In genomic region chr10:70558871-70559810, GRCh38 we compare ENCODE assay signal across 8 cellular contexts. TPM values are rescaled to one million over a fixed set of nuclear protein-coding genes. Genes with fewer than 3 reads are reported as not detected.
DNase-seq lines count a peak whose midpoint lies in the region; ATAC-seq and TF ChIP-seq lines count a peak whose summit lies in the region.

No MANE protein-coding gene starts in this region.

- H3K79me2 ChIP-seq in Karpas-422 (ENCODE audit: low read length) = 0 out of 2 replicates have a peak, but pooled peaks cover 4% of the 10 kb centered on the region

- CTCF ChIA-PET in AG04450 (lab: Charles Lee) = interaction anchor here (0.6 to 5.3 kb wide), 22 partner anchors 9 to 325 kb away, joined by 3 to 59 read pairs (median 4); no protein-coding TSS in a partner anchor

- peak overlapping the region; percentile 21 for H3K27ac ChIP-seq in AG04450 (ENCODE audit: low read depth, low read length)
- no peak overlapping the region for H3K27ac ChIP-seq in Karpas-422 (ENCODE audit: low read length)

- no peaks in the 10 kb centered on the region for H3K9me2 ChIP-seq in Karpas-422 (replicated peaks; ENCODE audit: insufficient read depth, low read length)

- H3K27ac Mint-ChIP-seq in central memory CD8-positive, alpha-beta T cell (ENCODE audit: low read depth) = peak overlapping the region; percentile 24

- TF ChIP-seq CTCF in AG04450 (IDR thresholded peaks at IDR 0.05; ENCODE audit: low read depth, low read length) = peak; percentile 61

- H3K4me3 Mint-ChIP-seq in central memory CD8-positive, alpha-beta T cell = peak overlapping the region; percentile 71

- 0 out of 2 replicates have a peak, but pooled peaks cover 4% of the 10 kb centered on the region for H4K20me1 ChIP-seq in Karpas-422 (ENCODE audit: insufficient read depth, low read depth, low read length)

- H3K4me1 ChIP-seq in Karpas-422 (ENCODE audit: low read length) = peaks cover 16% of the 10 kb centered on the region

- H3K4me2 ChIP-seq in Karpas-422 (ENCODE audit: low read depth, low read length, poor library complexity, severe bottlenecking) = no peak overlapping the region

- H3K4me1 Mint-ChIP-seq in central memory CD8-positive, alpha-beta T cell = peaks cover 46% of the 10 kb centered on the region

- H3K9ac ChIP-seq in Karpas-422 (ENCODE audit: low read length) = no peak overlapping the region

- no peaks in the 10 kb centered on the region for H3K9me3 Mint-ChIP-seq in central memory CD8-positive, alpha-beta T cell

- H3K9me3 ChIP-seq in AG04450 (ENCODE audit: control insufficient read depth, insufficient read depth, low read length) = no peaks in the 10 kb centered on the region
- H3K9me3 ChIP-seq in Karpas-422 (ENCODE audit: low read length) = no peaks in the 10 kb centered on the region

- peaks cover 10% of the 10 kb centered on the region for H3K36me3 ChIP-seq in Karpas-422 (ENCODE audit: insufficient read depth, low read length)

- H3K27me3 Mint-ChIP-seq in central memory CD8-positive, alpha-beta T cell = no peaks in the 10 kb centered on the region

- DNase-seq in AG04450 (ENCODE audit: low read depth, low spot score) = peak; percentile 18
- DNase-seq in Karpas-422 = peak; percentile 74
- DNase-seq in activated CD4-positive, CD25-positive, alpha-beta regulatory T cell treated with anti-CD3 and anti-CD28 coated beads, Interleukin-2, amount 50 U/mL, for 72 hours = peak; percentile 69
- peak; percentile 70 to 77 for DNase-seq in central memory CD8-positive, alpha-beta T cell (ENCODE audit: low spot score in 2 of 2)
- peak; percentile 31 for DNase-seq in medulla oblongata (ENCODE audit: extremely low spot score)
- DNase-seq in stimulated activated CD8-positive, alpha-beta memory T cell treated with anti-CD3 and anti-CD28 coated beads, Interleukin-2, amount 100 ng/mL, for 1 hour (ENCODE audit: low read depth in 2 of 2) = peak; percentile 56 to 59
- no peak for DNase-seq in middle frontal gyrus (ENCODE audit: extremely low spot score, low spot score)

- H2AFZ ChIP-seq in Karpas-422 (ENCODE audit: low read length) = no peak overlapping the region

- POLR2A ChIA-PET in AG04450 (lab: Yijun Ruan, JAX) = interaction anchor here (0.6 kb wide), 1 partner anchor 114 kb away, joined by 4 read pairs; no protein-coding TSS in a partner anchor

- H3K36me3 Mint-ChIP-seq in central memory CD8-positive, alpha-beta T cell (ENCODE audit: insufficient read depth) = peaks cover 3% of the 10 kb centered on the region

- peak; percentile 82 for ATAC-seq in GM19372 (IDR thresholded peaks at IDR 0.05; ENCODE audit: low read depth, unreplicated experiment)
- peak; percentile 94 for ATAC-seq in central memory CD8-positive, alpha-beta T cell (replicated peaks; ENCODE audit: extremely low read depth, poor library complexity, severe bottlenecking)

- H3K4me3 ChIP-seq in AG04450 (ENCODE audit: low read depth, low read length) (0 out of 2 replicates have a peak overlapping the region, but pooled peaks have one; percentile 17), Karpas-422 (ENCODE audit: low read length) (no peak overlapping the region)

- H3K27me3 ChIP-seq in AG04450 (ENCODE audit: control insufficient read depth, insufficient read depth, low read length) = peaks cover 2% of the 10 kb centered on the region
- no peaks in the 10 kb centered on the region for H3K27me3 ChIP-seq in Karpas-422 (ENCODE audit: low read length)

RNA-seq across cellular contexts. Expression of gene PRF1, which starts 43.4 kb away (rescaled TPM):
- not detected in 2 replicates for polyA plus RNA-seq in AG04450 (2011; rRNA removed)
- polyA minus RNA-seq in AG04450 (2011; rRNA and poly(A)+ RNA removed) = not detected in 2 replicates
- 0.26 and 1.5 TPM in 2 replicates for total RNA-seq in Karpas-422 (2014; rRNA removed; shearing (Covaris generic); ENCODE audit: low replicate concordance)
